In genomic region chr15:66269326-66270090, GRCh38 we compare ENCODE assay signal across 1 cellular context.
TF ChIP-seq lines count a peak whose summit lies in the region.

No MANE protein-coding gene starts in this region.

TF ChIP-seq in GM23338, 12 proteins besides CTCF, POLR2A, EP300 and RAD21 (continued from another document):
- TF ChIP-seq ZNF462 (CRISPR knock-in tag; IDR thresholded peaks at IDR 0.05) (no peak), EZH2 (IDR thresholded peaks at IDR 0.05; ENCODE audit: low read depth, unreplicated experiment) (no peak), JUNB (IDR thresholded peaks at IDR 0.05; ENCODE audit: unreplicated experiment) (no peak), REST (IDR thresholded peaks at IDR 0.05; ENCODE audit: unreplicated experiment) (no peak), EZH2phosphoT487 (IDR thresholded peaks at IDR 0.05; ENCODE audit: unreplicated experiment) (no peak)
